Comparison of ENCODE assay signal across 8 cellular contexts in the genomic region with DNA sequence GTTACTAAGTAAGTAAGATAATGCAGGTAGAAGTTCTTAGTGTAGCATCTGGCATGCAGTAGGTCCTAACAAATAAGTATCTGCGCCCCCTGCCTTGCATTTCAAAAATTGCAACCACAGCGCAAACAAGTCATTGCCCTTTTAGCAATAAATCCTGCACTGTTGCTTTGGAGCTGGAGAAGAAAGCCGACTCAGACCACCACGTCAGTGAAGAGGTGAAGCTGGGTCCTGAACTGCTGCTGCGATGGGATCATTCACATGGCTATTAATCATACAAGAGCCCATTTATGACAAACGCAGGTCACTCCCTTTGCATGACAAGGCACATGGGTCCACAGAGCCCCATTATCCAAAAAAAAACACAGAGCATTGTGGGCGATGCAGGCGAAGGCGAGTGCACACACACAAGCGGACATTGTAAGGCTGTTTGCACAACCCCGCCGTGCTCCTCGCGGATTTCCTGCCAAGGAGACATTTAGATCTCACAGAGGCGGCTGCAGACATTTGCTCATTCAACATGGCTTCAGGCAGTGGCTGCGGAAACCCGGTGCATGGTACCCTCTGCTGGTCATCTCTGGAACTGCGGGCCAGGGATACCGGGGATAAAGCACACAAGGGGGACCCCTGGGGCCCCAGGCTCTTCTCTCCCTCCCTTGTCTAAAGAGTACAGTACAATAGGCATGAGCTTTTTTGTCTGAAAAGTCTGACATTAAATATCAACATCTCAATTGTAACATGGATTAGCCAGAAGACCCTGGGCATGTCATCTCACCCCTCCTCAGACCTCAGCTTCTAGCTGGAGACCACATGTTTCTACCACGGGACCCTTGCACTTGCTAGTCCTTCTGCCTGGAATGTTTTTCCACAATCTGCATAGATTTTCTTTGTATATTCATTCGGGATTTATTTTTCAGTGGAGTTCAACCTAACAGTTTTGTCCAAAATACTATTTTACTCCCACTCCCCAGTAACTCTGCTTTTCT. TPM values are rescaled to one million over a fixed set of nuclear protein-coding genes. Genes with fewer than 3 reads are reported as not detected.
DNase-seq lines count a peak whose midpoint lies in the region; ATAC-seq and TF ChIP-seq lines count a peak whose summit lies in the region.

No MANE protein-coding gene starts in this region.

- peaks cover 11% of the 10 kb centered on the region for H3K4me1 Mint-ChIP-seq in activated T-cell treated with anti-CD3 and anti-CD28 coated beads, Interleukin-2, amount 50 U/mL, for 24 hours (ENCODE audit: low read depth)
- H3K4me1 Mint-ChIP-seq in naive B cell: peaks cover 22 to 33% (median 22%) of the 10 kb centered on the region in 3 donors
- peaks cover 40% of the 10 kb centered on the region for H3K4me1 Mint-ChIP-seq in stimulated activated memory B cell treated with anti-CD40 and anti-IgM and Interleukin-4, amounts not matched to agents 10 μg/mL and 1 μg/mL and 100 μg/mL, for 72 hours

- ATAC-seq in GM21515 (IDR thresholded peaks at IDR 0.05; ENCODE audit: unreplicated experiment): peak; percentile 90
- peak; percentile 89 for ATAC-seq in naive B cell (ENCODE audit: low read depth in 2 of 2)
- ATAC-seq in stimulated activated memory B cell treated with anti-CD40 and anti-IgM and Interleukin-4, amounts not matched to agents 10 μg/mL and 1 μg/mL and 100 μg/mL, for 72 hours: peak; percentile 90

- peak; percentile 84 for TF ChIP-seq CTCF in OCI-LY7 (conservative IDR thresholded peaks at IDR 0.05; ENCODE audit: low read length)

- H3K4me3 ChIP-seq in HUES6 (ENCODE audit: low read depth, low read length) (peak overlapping the region; percentile 68), OCI-LY7 (ENCODE audit: low read depth, low read length, poor library complexity, severe bottlenecking) (peak overlapping the region; percentile 67)

- H3K9me3 Mint-ChIP-seq in activated T-cell treated with anti-CD3 and anti-CD28 coated beads, Interleukin-2, amount 50 U/mL, for 24 hours: no peaks in the 10 kb centered on the region
- H3K9me3 Mint-ChIP-seq in naive B cell: no peaks in the 10 kb centered on the region
- no peaks in the 10 kb centered on the region for H3K9me3 Mint-ChIP-seq in stimulated activated memory B cell treated with anti-CD40 and anti-IgM and Interleukin-4, amounts not matched to agents 10 μg/mL and 1 μg/mL and 100 μg/mL, for 72 hours

- peak overlapping the region; percentile 92 for H3K4me2 ChIP-seq in OCI-LY7 (ENCODE audit: low read length)

- H3K9me3 ChIP-seq in HUES6 (ENCODE audit: control insufficient read depth, insufficient read depth, low read depth, low read length) (no peaks in the 10 kb centered on the region), OCI-LY7 (ENCODE audit: low read length) (no peaks in the 10 kb centered on the region)

- H3K27me3 Mint-ChIP-seq in activated T-cell treated with anti-CD3 and anti-CD28 coated beads, Interleukin-2, amount 50 U/mL, for 24 hours: peaks cover 8% of the 10 kb centered on the region
- no peaks in the 10 kb centered on the region for H3K27me3 Mint-ChIP-seq in naive B cell
- no peaks in the 10 kb centered on the region for H3K27me3 Mint-ChIP-seq in stimulated activated memory B cell treated with anti-CD40 and anti-IgM and Interleukin-4, amounts not matched to agents 10 μg/mL and 1 μg/mL and 100 μg/mL, for 72 hours

- peak overlapping the region; percentile 58 for H3K27ac Mint-ChIP-seq in activated T-cell treated with anti-CD3 and anti-CD28 coated beads, Interleukin-2, amount 50 U/mL, for 24 hours
- peak overlapping the region in 2 of 6 donors; percentile 8 to 59 for H3K27ac Mint-ChIP-seq in naive B cell
- H3K27ac Mint-ChIP-seq in stimulated activated memory B cell treated with anti-CD40 and anti-IgM and Interleukin-4, amounts not matched to agents 10 μg/mL and 1 μg/mL and 100 μg/mL, for 72 hours: peak overlapping the region; percentile 46

- H3K9me2 ChIP-seq in OCI-LY7 (ENCODE audit: insufficient read depth, low read length): no peaks in the 10 kb centered on the region

- peak overlapping the region; percentile 100 for H2AFZ ChIP-seq in OCI-LY7 (ENCODE audit: low read length)

- no peaks in the 10 kb centered on the region for H3K27me3 ChIP-seq in HUES6 (ENCODE audit: control insufficient read depth, insufficient read depth, low read length)

- no TSS peak for BruUV-seq in OCI-LY7 (replicated peaks; lab: Mats Ljungman, UMichigan)

- no peaks in the 10 kb centered on the region for H3K36me3 ChIP-seq in HUES6 (ENCODE audit: control insufficient read depth, insufficient read depth, low read length)
- no peaks in the 10 kb centered on the region for H3K36me3 ChIP-seq in OCI-LY7 (ENCODE audit: insufficient read depth, low read length)

- H3K27ac ChIP-seq in HUES6 (ENCODE audit: low read depth, low read length): no peak overlapping the region
- H3K27ac ChIP-seq in OCI-LY7 (ENCODE audit: low read depth, low read length, poor library complexity, severe bottlenecking): peak overlapping the region; percentile 41

- peak; percentile 65 for DNase-seq in DMS153 (lab: John Stamatoyannopoulos, UW)
- peak; percentile 83 for DNase-seq in OCI-LY7 (ENCODE audit: low spot score)
- DNase-seq in activated T-cell treated with anti-CD3 and anti-CD28 coated beads, Interleukin-2, amount 50 U/mL, for 24 hours: peak; percentile 93
- DNase-seq in fibroblast of gingiva (ENCODE audit: low read depth): peak; percentile 64
- DNase-seq in naive B cell: peak; percentile 79

- no peaks in the 10 kb centered on the region for H3K36me3 Mint-ChIP-seq in activated T-cell treated with anti-CD3 and anti-CD28 coated beads, Interleukin-2, amount 50 U/mL, for 24 hours (ENCODE audit: low read depth)
- peaks cover 0 to 24% of the 10 kb centered on the region in 2 donors for H3K36me3 Mint-ChIP-seq in naive B cell
- H3K36me3 Mint-ChIP-seq in stimulated activated memory B cell treated with anti-CD40 and anti-IgM and Interleukin-4, amounts not matched to agents 10 μg/mL and 1 μg/mL and 100 μg/mL, for 72 hours: peaks cover 24% of the 10 kb centered on the region

- POLR2A ChIA-PET in OCI-LY7 (lab: Charles Lee): interaction anchor here (0.5 to 1.0 kb wide), 4 partner anchors 13 to 558 kb away, joined by 3 to 4 read pairs (median 3); no protein-coding TSS in a partner anchor

- intact Hi-C loops in OCI-LY7 (cut with micrococcal nuclease; ENCODE audit: unreplicated experiment): loop anchor here (1.0 kb wide), 3 partner anchors 56 to 972 kb away; no protein-coding TSS in a partner anchor

- H3K9ac ChIP-seq in HUES6 (ENCODE audit: low read length): peak overlapping the region; percentile 53

- peak overlapping the region; percentile 78 for H3K4me3 Mint-ChIP-seq in activated T-cell treated with anti-CD3 and anti-CD28 coated beads, Interleukin-2, amount 50 U/mL, for 24 hours
- peak overlapping the region; percentile 78 to 94 (median 90) for H3K4me3 Mint-ChIP-seq in naive B cell
- peak overlapping the region; percentile 74 for H3K4me3 Mint-ChIP-seq in stimulated activated memory B cell treated with anti-CD40 and anti-IgM and Interleukin-4, amounts not matched to agents 10 μg/mL and 1 μg/mL and 100 μg/mL, for 72 hours

- H3K79me2 ChIP-seq in OCI-LY7 (ENCODE audit: insufficient read depth, low read depth, low read length): no peaks in the 10 kb centered on the region

- H3K4me1 ChIP-seq in HUES6 (ENCODE audit: control insufficient read depth, insufficient read depth, low read length): peaks cover 5% of the 10 kb centered on the region; the same call in 1 of the 2 replicates
- H3K4me1 ChIP-seq in OCI-LY7 (ENCODE audit: insufficient read depth, low read length, poor library complexity, severe bottlenecking): peaks cover 11% of the 10 kb centered on the region

- CTCF ChIA-PET in OCI-LY7 (lab: Charles Lee; ENCODE audit: unreplicated experiment): interaction anchor here (0.8 to 1.3 kb wide), 4 partner anchors 13 to 148 kb away, joined by 3 to 4 read pairs (median 3); no protein-coding TSS in a partner anchor

- no peaks in the 10 kb centered on the region for H4K20me1 ChIP-seq in OCI-LY7 (ENCODE audit: insufficient read depth, low read length)

RNA-seq across cellular contexts. Expression of gene CYRIA, which starts 56.7 kb away (rescaled TPM):
- total RNA-seq in OCI-LY7 (2014; rRNA removed; shearing (Covaris generic)): 2.6 and 5.0 TPM in 2 replicates
- total RNA-seq in OCI-LY7 (2022): 11.7 and 13.4 TPM in 2 replicates
- polyA plus RNA-seq in naive B cell (ENCODE audit: low read depth in 6 of 6): 10 to 100 TPM; 14.7 to 24.5 (median 17.6) TPM
